Comparison of ENCODE assay signal across 23 cellular contexts in the genomic region with DNA sequence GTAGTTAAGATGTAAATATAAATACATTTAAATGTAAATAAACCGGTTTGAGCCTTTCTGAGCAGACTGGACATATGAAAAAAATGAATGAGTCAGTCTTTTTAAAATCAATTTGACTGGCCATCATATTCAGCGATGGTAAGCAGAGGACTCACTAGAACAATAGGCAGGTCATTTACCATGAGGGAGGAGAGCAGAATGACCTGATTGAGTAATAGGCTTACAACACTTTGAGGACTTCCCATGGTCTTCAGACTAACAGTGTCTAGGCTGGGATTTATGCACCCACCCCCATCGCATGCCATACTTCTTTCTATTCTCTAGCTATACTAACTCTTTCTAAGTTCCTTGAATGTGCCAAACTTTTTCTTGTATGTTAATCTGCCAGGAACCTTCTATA.
"Had no signal": no experiment of that assay in that cellular context is flagged by ENCODE, and none has a peak within 500 bp of the region (broad histone marks: within the 10 kb centered on the region; RNA-seq: fewer than 3 reads in every experiment).

No MANE protein-coding gene starts in this region.

- H3K4me1 ChIP-seq: esophagus squamous epithelium, prostate gland, sigmoid colon, stomach, thyroid gland had no signal

- H3K27me3 ChIP-seq: sigmoid colon, stomach, thyroid gland had no signal

- H3K9me3 Mint-ChIP-seq: nephron; stimulated activated effector memory CD8-positive, alpha-beta T cell treated with anti-CD3 and anti-CD28 coated beads, Interleukin-12 subunit alpha, Interleukin-12 subunit beta, amount 100 ng/mL, for 72 hours had no signal

- H3K36me3 Mint-ChIP-seq: naive thymus-derived CD4-positive, alpha-beta T cell; stimulated activated effector memory CD8-positive, alpha-beta T cell treated with anti-CD3 and anti-CD28 coated beads, Interleukin-12 subunit alpha, Interleukin-12 subunit beta, amount 100 ng/mL, for 72 hours had no signal

- ATAC-seq: effector memory CD8-positive, alpha-beta T cell; left lobe of liver; naive thymus-derived CD4-positive, alpha-beta T cell; right cardiac atrium; stimulated activated effector memory CD8-positive, alpha-beta T cell treated with anti-CD3 and anti-CD28 coated beads, Interleukin-12 subunit alpha, Interleukin-12 subunit beta, amount 100 ng/mL, for 72 hours had no signal

- H3K4me1 Mint-ChIP-seq: naive thymus-derived CD4-positive, alpha-beta T cell; nephron; stimulated activated effector memory CD8-positive, alpha-beta T cell treated with anti-CD3 and anti-CD28 coated beads, Interleukin-12 subunit alpha, Interleukin-12 subunit beta, amount 100 ng/mL, for 72 hours had no signal

- H3K9me3 ChIP-seq: esophagus squamous epithelium, prostate gland, sigmoid colon, stomach, thyroid gland had no signal

- H3K4me3 ChIP-seq: esophagus squamous epithelium, lung, prostate gland, sigmoid colon, stomach, thyroid gland had no signal

- DNase-seq: cortex of kidney; effector memory CD8-positive, alpha-beta T cell; erythroblast; esophagus squamous epithelium; head of caudate nucleus; kidney; mesendoderm; midbrain; naive thymus-derived CD4-positive, alpha-beta T cell; nucleus accumbens; right cardiac atrium; sigmoid colon; stimulated activated CD4-positive, alpha-beta T cell treated with anti-CD3 and anti-CD28 coated beads, Interleukin-2, amount 100 ng/mL, for 24 hours; stimulated activated CD4-positive, alpha-beta T cell treated with anti-CD3 and anti-CD28 coated beads, Interleukin-4, amount 100 ng/mL, for 24 hours; stimulated activated naive CD4-positive, alpha-beta T cell treated with Interleukin-2 at 50 U/mL for 16 hours; stomach; thyroid gland; trophoblast cell had no signal

- H3K27ac Mint-ChIP-seq: effector memory CD8-positive, alpha-beta T cell; naive thymus-derived CD4-positive, alpha-beta T cell; nephron; stimulated activated effector memory CD8-positive, alpha-beta T cell treated with anti-CD3 and anti-CD28 coated beads, Interleukin-12 subunit alpha, Interleukin-12 subunit beta, amount 100 ng/mL, for 72 hours had no signal

- H3K36me3 ChIP-seq: esophagus squamous epithelium, prostate gland, sigmoid colon, stomach, thyroid gland had no signal

- H3K27me3 Mint-ChIP-seq: effector memory CD8-positive, alpha-beta T cell had no signal

- H3K27ac ChIP-seq: esophagus squamous epithelium, prostate gland, sigmoid colon, stomach, thyroid gland had no signal

- H3K4me3 Mint-ChIP-seq: effector memory CD8-positive, alpha-beta T cell; naive thymus-derived CD4-positive, alpha-beta T cell; nephron; stimulated activated effector memory CD8-positive, alpha-beta T cell treated with anti-CD3 and anti-CD28 coated beads, Interleukin-12 subunit alpha, Interleukin-12 subunit beta, amount 100 ng/mL, for 72 hours had no signal
